Comparison of ENCODE assay signal across 20 cellular contexts in genomic region chr16:54097774-54098173, GRCh38.
A peak's percentile ranks its signal among the peaks of the same experiment; 100 is the strongest.
DNase-seq lines count a peak whose midpoint lies in the region; ATAC-seq, FAIRE-seq and TF ChIP-seq lines count a peak whose summit lies in the region.
"Had no signal": no experiment of that assay in that cellular context is flagged by ENCODE, and none has a peak within 500 bp of the region (broad histone marks: within the 10 kb centered on the region; RNA-seq: fewer than 3 reads in every experiment).

No MANE protein-coding gene starts in this region.

- no peaks in the 10 kb centered on the region for H3K27me3 ChIP-seq in DND-41 (ENCODE audit: insufficient read depth, low read length, poor library complexity)
- no peaks in the 10 kb centered on the region for H3K27me3 ChIP-seq in endodermal cell (ENCODE audit: control insufficient read depth, insufficient read depth, low read length, poor library complexity, severe bottlenecking)

- 0 out of 2 replicates have a peak overlapping the region, but pooled peaks have one; percentile 7 for H3K27ac ChIP-seq in DND-41 (ENCODE audit: low read length)
- no peak overlapping the region for H3K27ac ChIP-seq in HEK293 (ENCODE audit: extremely low read depth, low read depth, low read length)
- H3K27ac ChIP-seq in endodermal cell (ENCODE audit: low read depth, low read length): no peak overlapping the region
- H3K27ac ChIP-seq: GM23248 had no signal

- no peaks in the 10 kb centered on the region for H3K27me3 Mint-ChIP-seq in activated naive CD8-positive, alpha-beta T cell treated with anti-CD3 and anti-CD28 coated beads, Interleukin-2, amount 50 U/mL, for 24 hours
- no peaks in the 10 kb centered on the region for H3K27me3 Mint-ChIP-seq in activated naive CD8-positive, alpha-beta T cell treated with anti-CD3 and anti-CD28 coated beads for 36 hours
- H3K27me3 Mint-ChIP-seq in endodermal cell (ENCODE audit: insufficient read depth): no peaks in the 10 kb centered on the region
- H3K27me3 Mint-ChIP-seq: CD4-positive, alpha-beta memory T cell had no signal

- CTCF ChIA-PET in HEK293 (lab: Yijun Ruan, JAX): no interaction called here

- no peak overlapping the region for H3K4me3 Mint-ChIP-seq in activated naive CD8-positive, alpha-beta T cell treated with anti-CD3 and anti-CD28 coated beads, Interleukin-2, amount 50 U/mL, for 24 hours
- no peak overlapping the region for H3K4me3 Mint-ChIP-seq in activated naive CD8-positive, alpha-beta T cell treated with anti-CD3 and anti-CD28 coated beads for 36 hours
- no peak overlapping the region for H3K4me3 Mint-ChIP-seq in endodermal cell
- H3K4me3 Mint-ChIP-seq: CD4-positive, alpha-beta memory T cell had no signal

- POLR2A ChIA-PET in HEK293 (lab: Yijun Ruan, JAX): no interaction called here

- 88 to 92% methylated on average over 3 of the region's 3 CpGs for WGBS in endodermal cell (ENCODE audit: insufficient coverage in 1 of 2, insufficient read length in 1 of 2), 2 experiments

- peaks cover 19% of the 10 kb centered on the region for H3K36me3 Mint-ChIP-seq in activated naive CD8-positive, alpha-beta T cell treated with anti-CD3 and anti-CD28 coated beads, Interleukin-2, amount 50 U/mL, for 24 hours (ENCODE audit: low read depth)
- peaks cover 27% of the 10 kb centered on the region for H3K36me3 Mint-ChIP-seq in activated naive CD8-positive, alpha-beta T cell treated with anti-CD3 and anti-CD28 coated beads for 36 hours
- no peaks in the 10 kb centered on the region for H3K36me3 Mint-ChIP-seq in endodermal cell (ENCODE audit: low read depth)

- H3K4me1 ChIP-seq in DND-41 (ENCODE audit: insufficient read depth, low read length): no peaks in the 10 kb centered on the region
- no peaks in the 10 kb centered on the region for H3K4me1 ChIP-seq in HEK293 (ENCODE audit: control insufficient read depth, insufficient read depth, low read length)
- peaks cover 13% of the 10 kb centered on the region for H3K4me1 ChIP-seq in endodermal cell (ENCODE audit: control insufficient read depth, insufficient read depth, low read length)

- H3K36me3 ChIP-seq in DND-41 (ENCODE audit: insufficient read depth, low read length) (0 out of 2 replicates have a peak, but pooled peaks cover 7% of the 10 kb centered on the region), HEK293 (ENCODE audit: control insufficient read depth in 2 of 2, insufficient read depth in 1 of 2, low read length in 2 of 2) (no peaks in the 10 kb centered on the region), endodermal cell (ENCODE audit: control insufficient read depth, insufficient read depth, low read length) (no peaks in the 10 kb centered on the region)

- no peak for FAIRE-seq in D721Med (lab: Jason Lieb, UNC)
- FAIRE-seq: GM12878, GM19239, H1 had no signal

- ATAC-seq in activated naive CD8-positive, alpha-beta T cell treated with anti-CD3 and anti-CD28 coated beads, Interleukin-2, amount 50 U/mL, for 24 hours: no peak
- ATAC-seq in DND-41 (ENCODE audit: insufficient read depth, low read depth) (no peak), HG03354 (IDR thresholded peaks at IDR 0.05; ENCODE audit: poor library complexity, severe bottlenecking, unreplicated experiment) (no peak)
- ATAC-seq: GM12878 had no signal

- H3K9me3 ChIP-seq in DND-41 (ENCODE audit: insufficient read depth, low read length, severe bottlenecking) (peaks cover 4% of the 10 kb centered on the region), HEK293 (ENCODE audit: control insufficient read depth, insufficient read depth, low read depth, low read length) (no peaks in the 10 kb centered on the region), endodermal cell (ENCODE audit: control insufficient read depth, low read length) (peaks cover 18% of the 10 kb centered on the region)

- H3K4me3 ChIP-seq in DND-41 (ENCODE audit: low read depth in 1 of 2, low read length in 2 of 2) (no peak overlapping the region), HEK293 (ENCODE audit: low read depth, low read length) (no peak overlapping the region), endodermal cell (ENCODE audit: low read length) (peak overlapping the region; percentile 33)
- H3K4me3 ChIP-seq: GM12878, GM23248 had no signal

- peak overlapping the region; percentile 23 for H3K27ac Mint-ChIP-seq in activated naive CD8-positive, alpha-beta T cell treated with anti-CD3 and anti-CD28 coated beads, Interleukin-2, amount 50 U/mL, for 24 hours
- no peak overlapping the region for H3K27ac Mint-ChIP-seq in activated naive CD8-positive, alpha-beta T cell treated with anti-CD3 and anti-CD28 coated beads for 36 hours
- H3K27ac Mint-ChIP-seq in endodermal cell: no peak overlapping the region

- no peak overlapping the region for H3K9ac ChIP-seq in DND-41 (ENCODE audit: low read depth, low read length)
- no peak overlapping the region for H3K9ac ChIP-seq in endodermal cell (ENCODE audit: extremely low read depth, low read length, poor library complexity, severe bottlenecking)
- H3K9ac ChIP-seq: GM23248 had no signal

- no peaks in the 10 kb centered on the region for H3K79me2 ChIP-seq in DND-41 (ENCODE audit: insufficient read depth, low read length)

- no peak overlapping the region for H3K4me2 ChIP-seq in DND-41 (ENCODE audit: insufficient read depth, low read length)

- no peak for DNase-seq in activated naive CD8-positive, alpha-beta T cell treated with anti-CD3 and anti-CD28 coated beads, Interleukin-2, amount 50 U/mL, for 24 hours
- DNase-seq in activated naive CD8-positive, alpha-beta T cell treated with anti-CD3 and anti-CD28 coated beads for 36 hours: no peak
- DNase-seq in DND-41 (no peak), endodermal cell (no peak), D721Med (ENCODE audit: insufficient read length, low spot score) (no peak)
- DNase-seq: C1 segment of cervical spinal cord; Calu3; CD4-positive, alpha-beta memory T cell; COR-L47; DMS153; EL; GDM1; GM23248; H7; HCEC 1CT had no signal

- H3K9me3 Mint-ChIP-seq in activated naive CD8-positive, alpha-beta T cell treated with anti-CD3 and anti-CD28 coated beads, Interleukin-2, amount 50 U/mL, for 24 hours: peaks cover 8% of the 10 kb centered on the region
- H3K9me3 Mint-ChIP-seq in activated naive CD8-positive, alpha-beta T cell treated with anti-CD3 and anti-CD28 coated beads for 36 hours: peaks cover 16% of the 10 kb centered on the region
- H3K9me3 Mint-ChIP-seq in endodermal cell: peaks cover 8% of the 10 kb centered on the region

- H2AFZ ChIP-seq in DND-41 (ENCODE audit: low read depth, low read length): no peak overlapping the region
- H2AFZ ChIP-seq: GM23248 had no signal

- TF ChIP-seq CTCF in DND-41 (IDR thresholded peaks at IDR 0.05; ENCODE audit: borderline replicate concordance, extremely low read depth, low read length, poor library complexity, severe bottlenecking): no peak
- no peak for TF ChIP-seq CTCF in HEK293 (tag by site-specific recombination; IDR thresholded peaks at IDR 0.05)
- no peak for TF ChIP-seq CTCF in endodermal cell (conservative IDR thresholded peaks at IDR 0.05)
- TF ChIP-seq CTCF in D721Med (IDR thresholded peaks at IDR 0.05; ENCODE audit: insufficient read depth, missing control alignments): no peak

- H4K20me1 ChIP-seq in DND-41 (ENCODE audit: insufficient read depth, low read length): no peaks in the 10 kb centered on the region

- H3K4me1 Mint-ChIP-seq in activated naive CD8-positive, alpha-beta T cell treated with anti-CD3 and anti-CD28 coated beads, Interleukin-2, amount 50 U/mL, for 24 hours: no peaks in the 10 kb centered on the region
- no peaks in the 10 kb centered on the region for H3K4me1 Mint-ChIP-seq in activated naive CD8-positive, alpha-beta T cell treated with anti-CD3 and anti-CD28 coated beads for 36 hours
- peaks cover 18% of the 10 kb centered on the region for H3K4me1 Mint-ChIP-seq in endodermal cell
- H3K4me1 Mint-ChIP-seq: CD4-positive, alpha-beta memory T cell had no signal

TF ChIP-seq in HEK293, 187 proteins besides CTCF, POLR2A, EP300 and RAD21 (continues in another document):
- TF ChIP-seq SETDB1 (IDR thresholded peaks at IDR 0.05; ENCODE audit: insufficient read length, low read length) (no peak), SP2 (tag by site-specific recombination; IDR thresholded peaks at IDR 0.05) (no peak), ZNF133 (tag by site-specific recombination; IDR thresholded peaks at IDR 0.05) (no peak), AEBP2 (tag by site-specific recombination; IDR thresholded peaks at IDR 0.05; ENCODE audit: borderline replicate concordance) (no peak), ZNF266 (tag by site-specific recombination; IDR thresholded peaks at IDR 0.05; ENCODE audit: low read depth) (no peak)
- TF ChIP-seq, protein P1, sequence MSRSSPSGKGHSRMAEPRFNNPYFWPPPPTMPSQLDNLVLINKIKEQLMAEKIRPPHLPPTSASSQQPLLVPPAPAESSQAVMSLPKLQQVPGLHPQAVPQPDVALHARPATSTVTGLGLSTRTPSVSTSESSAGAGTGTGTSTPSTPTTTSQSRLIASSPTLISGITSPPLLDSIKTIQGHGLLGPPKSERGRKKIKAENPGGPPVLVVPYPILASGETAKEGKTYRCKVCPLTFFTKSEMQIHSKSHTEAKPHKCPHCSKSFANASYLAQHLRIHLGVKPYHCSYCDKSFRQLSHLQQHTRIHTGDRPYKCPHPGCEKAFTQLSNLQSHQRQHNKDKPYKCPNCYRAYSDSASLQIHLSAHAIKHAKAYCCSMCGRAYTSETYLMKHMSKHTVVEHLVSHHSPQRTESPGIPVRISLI (tag by site-specific recombination; IDR thresholded peaks at IDR 0.05): no peak
